In genomic region chrX:15683193-15683592, GRCh38 we compare ENCODE assay signal across 30 cellular contexts. TPM values are rescaled to one million over a fixed set of nuclear protein-coding genes. Genes with fewer than 3 reads are reported as not detected.
"Had no signal": no experiment of that assay in that cellular context is flagged by ENCODE, and none has a peak within 500 bp of the region (broad histone marks: within the 10 kb centered on the region; RNA-seq: fewer than 3 reads in every experiment).

No MANE protein-coding gene starts in this region.

- H3K36me3 ChIP-seq: brain microvascular endothelial cell had no signal

- DNase-seq: activated CD4-positive, alpha-beta memory T cell treated with anti-CD3 and anti-CD28 coated beads, Interleukin-2, amount 10 ng/mL, durations not matched to agents 7 days and 5 days; activated CD4-positive, alpha-beta T cell treated with anti-CD3 and anti-CD28 coated beads for 1 hour; activated CD4-positive, alpha-beta T cell treated with anti-CD3 and anti-CD28 coated beads for 4 hours; activated CD4-positive, alpha-beta T cell treated with anti-CD3 and anti-CD28 coated beads, Interleukin-2, amount 10 ng/mL, durations not matched to agents 7 days and 5 days; activated CD4-positive, alpha-beta T cell treated with anti-CD3 and anti-CD28 coated beads, Interleukin-2, amount 50 U/mL, for 4 hours; activated CD8-positive, alpha-beta memory T cell treated with anti-CD3 and anti-CD28 coated beads, Interleukin-2, amount 50 U/mL, for 48 hours; activated gamma-delta T cell; activated naive CD4-positive, alpha-beta T cell; activated naive CD4-positive, alpha-beta T cell treated with anti-CD3 and anti-CD28 coated beads, Interleukin-2, amount 10 ng/mL, durations not matched to agents 7 days and 5 days; activated naive CD8-positive, alpha-beta T cell treated with anti-CD3 and anti-CD28 coated beads, Interleukin-2, amount 10 ng/mL, durations not matched to agents 7 days and 5 days; activated T-cell treated with anti-CD3 and anti-CD28 coated beads for 4 hours; activated T-cell treated with anti-CD3 and anti-CD28 coated beads, Interleukin-2, amount 50 U/mL, for 24 hours; activated T-cell treated with anti-CD3 and anti-CD28 coated beads, Interleukin-2, amount 50 U/mL, for 72 hours; brain microvascular endothelial cell; cortex of kidney; effector CD8-positive, alpha-beta T cell; foreskin keratinocyte; heart right ventricle; T-helper 2 cell had no signal

- H3K9me3 ChIP-seq: ascending aorta, esophagus muscularis mucosa, gastroesophageal sphincter, heart right ventricle had no signal

- FAIRE-seq: bronchial epithelial cell, endometrium, TTC549 had no signal

- ATAC-seq: activated naive CD4-positive, alpha-beta T cell treated with anti-CD3 and anti-CD28 coated beads, Interleukin-2, amount 50 U/mL, for 72 hours; activated T-cell treated with anti-CD3 and anti-CD28 coated beads, Interleukin-2, amount 50 U/mL, for 72 hours; foreskin keratinocyte; gastroesophageal sphincter; heart right ventricle; WTC11 had no signal

- H3K4me1 ChIP-seq: ascending aorta, foreskin keratinocyte, gastroesophageal sphincter had no signal

- H3K27me3 ChIP-seq: ascending aorta, brain microvascular endothelial cell, esophagus muscularis mucosa, foreskin keratinocyte, gastroesophageal sphincter, heart right ventricle had no signal

- H3K4me3 ChIP-seq: ascending aorta, esophagus muscularis mucosa, gastroesophageal sphincter, heart right ventricle had no signal

- H3K27ac ChIP-seq: ascending aorta, brain microvascular endothelial cell, esophagus muscularis mucosa, foreskin keratinocyte, gastroesophageal sphincter, heart right ventricle, VCaP had no signal

RNA-seq across cellular contexts. Expression of gene CLTRN, which starts 18.6 kb away (rescaled TPM):
- total RNA-seq: ascending aorta; dermis microvascular lymphatic vessel endothelial cell; T-helper 1 cell treated with Interleukin-12 subunit alpha and Interleukin-12 subunit beta and Interleukin-4 antibody, amounts not matched to agents 30 ng/mL and 1 ng/mL, for 36 hours had no signal
